Comparison of ENCODE assay signal across 15 cellular contexts in genomic region chr19:39310558-39311311, GRCh38. TPM values are rescaled to one million over a fixed set of nuclear protein-coding genes. Genes with fewer than 3 reads are reported as not detected.
DNase-seq lines count a peak whose midpoint lies in the region; TF ChIP-seq lines count a peak whose summit lies in the region.
"Had no signal": no experiment of that assay in that cellular context is flagged by ENCODE, and none has a peak within 500 bp of the region (broad histone marks: within the 10 kb centered on the region; RNA-seq: fewer than 3 reads in every experiment).

No MANE protein-coding gene starts in this region.

- H3K36me3 Mint-ChIP-seq in H9 (ENCODE audit: insufficient read depth in 1 of 3, low read depth in 3 of 3) (peaks cover 7 to 24% (median 8%) of the 10 kb centered on the region in 3 experiments; a peak in 6 of 7 replicates), type B pancreatic cell (peaks cover 27% of the 10 kb centered on the region)

- H2BK15ac ChIP-seq in H9 (ENCODE audit: low read depth, low read length), result no peak overlapping the region

- no peaks in the 10 kb centered on the region for H4K20me1 ChIP-seq in H9 (ENCODE audit: control insufficient read depth, insufficient read depth, insufficient read length)

- H3K27me3 Mint-ChIP-seq in H9 (ENCODE audit: low read depth), result peaks cover 30% of the 10 kb centered on the region
- peaks cover 36% of the 10 kb centered on the region for H3K27me3 Mint-ChIP-seq in type B pancreatic cell
- H3K27me3 Mint-ChIP-seq: B cell; stimulated activated naive B cell treated with anti-CD40 and anti-IgM and Interleukin-4, amounts not matched to agents 10 μg/mL and 1 μg/mL and 100 μg/mL, for 72 hours had no signal

- H3K27ac ChIP-seq in H9 (ENCODE audit: insufficient read length, low read depth, low read length), result no peak overlapping the region
- H3K27ac ChIP-seq in caudate nucleus (ENCODE audit: low read depth, low read length), result no peak overlapping the region

- H2AFZ ChIP-seq in H9 (ENCODE audit: low read length), result no peak overlapping the region

- H2BK20ac ChIP-seq in H9 (ENCODE audit: low read depth, low read length, poor library complexity, severe bottlenecking), result no peak overlapping the region

- H3K56ac ChIP-seq in H9 (ENCODE audit: insufficient read length, low read depth, low read length), result no peak overlapping the region

- no CpG with 5 or more reads among the region's 11 CpGs for WGBS in H9 (ENCODE audit: extremely low coverage, insufficient read length, low lambda C conversion rate)

- H3K27ac Mint-ChIP-seq in H9, result peak overlapping the region in 1 of 3 experiments; percentile 79; a peak in 5 of 7 replicates
- no peak overlapping the region for H3K27ac Mint-ChIP-seq in type B pancreatic cell
- H3K27ac Mint-ChIP-seq: B cell; stimulated activated naive B cell treated with anti-CD40 and anti-IgM and Interleukin-4, amounts not matched to agents 10 μg/mL and 1 μg/mL and 100 μg/mL, for 72 hours had no signal

- no peak overlapping the region for H2BK12ac ChIP-seq in H9 (ENCODE audit: insufficient read length, low read depth, low read length)

- H3K14ac ChIP-seq in H9 (ENCODE audit: insufficient read depth, low read length), result no peak overlapping the region

- H3K9me3 Mint-ChIP-seq in H9 (no peaks in the 10 kb centered on the region), type B pancreatic cell (no peaks in the 10 kb centered on the region)

- H3K4me2 ChIP-seq in H9 (ENCODE audit: insufficient read depth, insufficient read length, low read length), result no peak overlapping the region

- H3K23ac ChIP-seq in H9 (ENCODE audit: insufficient read length, low read depth, low read length), result no peak overlapping the region

- DNase-seq in AG20443 (ENCODE audit: low spot score), result peak; percentile 25
- DNase-seq in H9, result peak; percentile 78
- DNase-seq in caudate nucleus (lab: John Stamatoyannopoulos, UW), result peak in 37 of 61 donors; percentile 5 to 76 (median 23)
- DNase-seq in left kidney (ENCODE audit: low read depth, low spot score), result peak; percentile 53
- no peak for DNase-seq in HuH-7 (ENCODE audit: low spot score)
- DNase-seq in NK-92 treated with Interleukin-12 subunit alpha and Interleukin-12 subunit beta, amount 100 ng/mL, for 24 hours (lab: John Stamatoyannopoulos, UW), result no peak
- no peak for DNase-seq in type B pancreatic cell (ENCODE audit: extremely low spot score, unreplicated experiment)
- no peak for DNase-seq in stimulated activated naive CD4-positive, alpha-beta T cell treated with Interleukin-2 at 50 U/mL for 16 hours (lab: John Stamatoyannopoulos, UW)
- DNase-seq: IMR-90; NCI-H1436; NCI-H524; stimulated activated CD4-positive, alpha-beta T cell treated with anti-CD3 and anti-CD28 coated beads, Interleukin-2, amount 100 ng/mL, for 48 hours; stimulated activated naive B cell treated with anti-CD40 and anti-IgM and Interleukin-4, amounts not matched to agents 10 μg/mL and 1 μg/mL and 100 μg/mL, for 72 hours had no signal

- no peak overlapping the region for H4K5ac ChIP-seq in H9 (ENCODE audit: insufficient read length, low read depth, low read length)

- H3K4me1 Mint-ChIP-seq in H9, result peaks cover 15 to 41% of the 10 kb centered on the region in 2 experiments
- peaks cover 15% of the 10 kb centered on the region for H3K4me1 Mint-ChIP-seq in type B pancreatic cell (ENCODE audit: unreplicated experiment)
- H3K4me1 Mint-ChIP-seq: B cell had no signal

- no peak overlapping the region for H3T11ph ChIP-seq in H9 (ENCODE audit: low read length)

- H3K79me2 ChIP-seq in H9 (ENCODE audit: insufficient read depth, low read length), result no peaks in the 10 kb centered on the region

- no peaks in the 10 kb centered on the region for H3K9me3 ChIP-seq in H9 (ENCODE audit: control insufficient read depth, low read depth, low read length)

- peaks cover 16% of the 10 kb centered on the region for H3K23me2 ChIP-seq in H9 (ENCODE audit: insufficient read length, low read depth, low read length, poor library complexity, severe bottlenecking)

- no peak overlapping the region for H2BK120ac ChIP-seq in H9 (ENCODE audit: low read depth, low read length, poor library complexity, severe bottlenecking)

- H3K79me1 ChIP-seq in H9 (ENCODE audit: insufficient read depth, low read depth, low read length, poor library complexity, severe bottlenecking), result no peaks in the 10 kb centered on the region

- no peak overlapping the region for H3K18ac ChIP-seq in H9 (ENCODE audit: insufficient read length, low read depth, low read length)

- no peaks in the 10 kb centered on the region; the same call in 1 of the 2 replicates for H3K27me3 ChIP-seq in H9 (ENCODE audit: insufficient read depth, low read length)

- H3K4me3 Mint-ChIP-seq in H9, result peak overlapping the region; percentile 19 to 57; a peak in 4 of 5 replicates
- H3K4me3 Mint-ChIP-seq in type B pancreatic cell, result no peak overlapping the region
- H3K4me3 Mint-ChIP-seq: B cell; stimulated activated naive B cell treated with anti-CD40 and anti-IgM and Interleukin-4, amounts not matched to agents 10 μg/mL and 1 μg/mL and 100 μg/mL, for 72 hours had no signal

- H2BK5ac ChIP-seq in H9 (ENCODE audit: insufficient read length, low read length), result no peak overlapping the region

- no peak overlapping the region for H4K8ac ChIP-seq in H9 (replicated peaks; ENCODE audit: insufficient read length, low read depth, low read length)

- no peak overlapping the region for H4K91ac ChIP-seq in H9 (ENCODE audit: insufficient read length, low read depth, low read length)

- H3K9ac ChIP-seq in H9 (ENCODE audit: extremely low read depth, insufficient read length, low read length), result no peak overlapping the region

- TF ChIP-seq CTCF in H9 (conservative IDR thresholded peaks at IDR 0.05) (no peak), type B pancreatic cell (conservative IDR thresholded peaks at IDR 0.05) (no peak)

- no peak overlapping the region for H3K4ac ChIP-seq in H9 (ENCODE audit: low read depth, low read length)

- H3K4me1 ChIP-seq in H9 (ENCODE audit: insufficient read depth, low read length), result peaks cover 3% of the 10 kb centered on the region; the same call in 1 of the 2 replicates

- no peak overlapping the region for H2AK5ac ChIP-seq in H9 (ENCODE audit: insufficient read length, low read length)

RNA-seq across cellular contexts. Expression of gene LRFN1, which starts 9.9 kb away (rescaled TPM):
- total RNA-seq in H9 (2021), result 4.2 and 4.5 TPM in 2 replicates
- total RNA-seq in type B pancreatic cell (ENCODE audit: low replicate concordance), result 3.6 and 5.6 TPM in 2 replicates

RNA-seq across cellular contexts. Expression of gene IFNL1, which starts 14.5 kb away (rescaled TPM):
- total RNA-seq in H9 (2021) (not detected in 2 replicates), type B pancreatic cell (ENCODE audit: low replicate concordance) (not detected in 2 replicates)
- total RNA-seq: aorta, B cell, IMR-90 had no signal

RNA-seq across cellular contexts. Expression of gene GMFG, which starts 25.1 kb away (rescaled TPM):
- total RNA-seq in H9 (2021), result 0.48 TPM in 1 of 2 replicates, not detected in the other
- total RNA-seq in type B pancreatic cell (ENCODE audit: low replicate concordance), result not detected in 2 replicates
- total RNA-seq: IMR-90 had no signal

RNA-seq across cellular contexts. Expression of gene SAMD4B, which starts 31.5 kb away (rescaled TPM):
- total RNA-seq in H9 (2021), result 134 and 135 TPM in 2 replicates
- total RNA-seq in type B pancreatic cell (ENCODE audit: low replicate concordance), result 116 and 123 TPM in 2 replicates

RNA-seq across cellular contexts. Expression of gene IFNL2, which starts 42.5 kb away (rescaled TPM):
- not detected in 2 replicates for total RNA-seq in H9 (2021)
- not detected in 2 replicates for total RNA-seq in type B pancreatic cell (ENCODE audit: low replicate concordance)
- total RNA-seq: aorta, B cell, IMR-90 had no signal

Comparison
In these comparisons a context has a peak if more than half of its experiments do, and no peak if none do; other contexts are left out.
1. DNase-seq: peak in AG20443 (single experiment), H9 (single experiment), caudate nucleus (37 of 61) and left kidney (single experiment); none in HuH-7 (single experiment), NK-92 treated with Interleukin-12 subunit alpha and Interleukin-12 subunit beta, amount 100 ng/mL, for 24 hours (single experiment), type B pancreatic cell (single experiment) and stimulated activated naive CD4-positive, alpha-beta T cell treated with Interleukin-2 at 50 U/mL for 16 hours (single experiment).